27 cellular contexts compared by ENCODE assay signal in genomic region chr10:62919776-62920175, GRCh38.
"Had no signal": no experiment of that assay in that cellular context is flagged by ENCODE, and none has a peak within 500 bp of the region (broad histone marks: within the 10 kb centered on the region; RNA-seq: fewer than 3 reads in every experiment).

No MANE protein-coding gene starts in this region.

- H3K4me3 Mint-ChIP-seq: activated CD4-positive, alpha-beta T cell treated with anti-CD3 and anti-CD28 coated beads, Interleukin-2, amount 10 ng/mL, durations not matched to agents 24 days and 14 days; activated CD8-positive, alpha-beta memory T cell treated with anti-CD3 and anti-CD28 coated beads, Interleukin-2, amount 10 ng/mL, durations not matched to agents 7 days and 5 days; activated CD8-positive, alpha-beta T cell treated with anti-CD3 and anti-CD28 coated beads for 36 hours; activated naive CD8-positive, alpha-beta T cell; activated T-helper 1 cell treated with anti-CD3 and anti-CD28 coated beads, Interleukin-12 subunit alpha, Interleukin-12 subunit beta, Interleukin-2, Interleukin-4 antibody, amounts not matched to agents 30 ng/mL and 10 ng/mL and 1 ng/mL, durations not matched to agents 14 hours and 24 hours and 36 hours; memory B cell; nephron had no signal

- H3K9me3 Mint-ChIP-seq: activated CD8-positive, alpha-beta T cell treated with anti-CD3 and anti-CD28 coated beads for 36 hours; activated T-helper 1 cell treated with anti-CD3 and anti-CD28 coated beads, Interleukin-12 subunit alpha, Interleukin-12 subunit beta, Interleukin-2, Interleukin-4 antibody, amounts not matched to agents 30 ng/mL and 10 ng/mL and 1 ng/mL, durations not matched to agents 14 hours and 24 hours and 36 hours; memory B cell; nephron had no signal

- H3K36me3 ChIP-seq: gastrocnemius medialis, neutrophil, pancreas, right atrium auricular region, spleen, thoracic aorta, upper lobe of left lung had no signal

- H3K4me3 ChIP-seq: coronary artery, gastrocnemius medialis, pancreas, psoas muscle, right atrium auricular region, spleen, thoracic aorta, upper lobe of left lung had no signal

- H3K4me1 ChIP-seq: gastrocnemius medialis, pancreas, psoas muscle, upper lobe of left lung had no signal

- H3K27me3 ChIP-seq: gastrocnemius medialis, pancreas, right atrium auricular region, upper lobe of left lung had no signal

- FAIRE-seq: astrocyte, islet of Langerhans, pancreas had no signal

- ATAC-seq: activated CD4-positive, CD25-positive, alpha-beta regulatory T cell treated with anti-CD3 and anti-CD28 coated beads, Interleukin-2, amount 50 U/mL, for 24 hours; activated CD8-positive, alpha-beta memory T cell treated with anti-CD3 and anti-CD28 coated beads, Interleukin-2, amount 10 ng/mL, durations not matched to agents 7 days and 5 days; activated CD8-positive, alpha-beta T cell treated with anti-CD3 and anti-CD28 coated beads for 36 hours; gastrocnemius medialis; left cardiac atrium; pancreas; psoas muscle had no signal

- H3K4me1 Mint-ChIP-seq: nephron had no signal

- H3K27ac ChIP-seq: coronary artery, gastrocnemius medialis, neutrophil, pancreas, psoas muscle, right atrium auricular region, spleen, thoracic aorta, upper lobe of left lung, VCaP had no signal

- H3K36me3 Mint-ChIP-seq: activated CD8-positive, alpha-beta memory T cell treated with anti-CD3 and anti-CD28 coated beads, Interleukin-2, amount 10 ng/mL, durations not matched to agents 7 days and 5 days; activated naive CD8-positive, alpha-beta T cell; memory B cell had no signal

- DNase-seq: activated CD4-positive, alpha-beta T cell treated with anti-CD3 and anti-CD28 coated beads, Interleukin-2, amount 10 ng/mL, durations not matched to agents 24 days and 14 days; activated CD8-positive, alpha-beta memory T cell treated with anti-CD3 and anti-CD28 coated beads, Interleukin-2, amount 10 ng/mL, durations not matched to agents 7 days and 5 days; activated CD8-positive, alpha-beta T cell treated with anti-CD3 and anti-CD28 coated beads for 36 hours; activated T-cell treated with anti-CD3 and anti-CD28 coated beads for 4 hours; cerebellar nuclear complex; gastrocnemius medialis; head of caudate nucleus; left cardiac atrium; pancreas; psoas muscle; spleen; stimulated activated CD4-positive, alpha-beta T cell treated with anti-CD3 and anti-CD28 coated beads, Interleukin-4, amount 100 ng/mL, for 1 hour; stimulated activated naive CD4-positive, alpha-beta T cell; T-helper 2 cell had no signal

- H3K9me3 ChIP-seq: gastrocnemius medialis, neutrophil, pancreas, psoas muscle, right atrium auricular region, spleen, thoracic aorta, upper lobe of left lung had no signal

- H3K27ac Mint-ChIP-seq: activated CD4-positive, alpha-beta T cell treated with anti-CD3 and anti-CD28 coated beads, Interleukin-2, amount 10 ng/mL, durations not matched to agents 24 days and 14 days; activated CD8-positive, alpha-beta memory T cell treated with anti-CD3 and anti-CD28 coated beads, Interleukin-2, amount 10 ng/mL, durations not matched to agents 7 days and 5 days; activated CD8-positive, alpha-beta T cell treated with anti-CD3 and anti-CD28 coated beads for 36 hours; activated naive CD8-positive, alpha-beta T cell; activated T-helper 1 cell treated with anti-CD3 and anti-CD28 coated beads, Interleukin-12 subunit alpha, Interleukin-12 subunit beta, Interleukin-2, Interleukin-4 antibody, amounts not matched to agents 30 ng/mL and 10 ng/mL and 1 ng/mL, durations not matched to agents 14 hours and 24 hours and 36 hours; memory B cell; nephron had no signal
